ENCODE assay signal across 9 cellular contexts in the genomic region with DNA sequence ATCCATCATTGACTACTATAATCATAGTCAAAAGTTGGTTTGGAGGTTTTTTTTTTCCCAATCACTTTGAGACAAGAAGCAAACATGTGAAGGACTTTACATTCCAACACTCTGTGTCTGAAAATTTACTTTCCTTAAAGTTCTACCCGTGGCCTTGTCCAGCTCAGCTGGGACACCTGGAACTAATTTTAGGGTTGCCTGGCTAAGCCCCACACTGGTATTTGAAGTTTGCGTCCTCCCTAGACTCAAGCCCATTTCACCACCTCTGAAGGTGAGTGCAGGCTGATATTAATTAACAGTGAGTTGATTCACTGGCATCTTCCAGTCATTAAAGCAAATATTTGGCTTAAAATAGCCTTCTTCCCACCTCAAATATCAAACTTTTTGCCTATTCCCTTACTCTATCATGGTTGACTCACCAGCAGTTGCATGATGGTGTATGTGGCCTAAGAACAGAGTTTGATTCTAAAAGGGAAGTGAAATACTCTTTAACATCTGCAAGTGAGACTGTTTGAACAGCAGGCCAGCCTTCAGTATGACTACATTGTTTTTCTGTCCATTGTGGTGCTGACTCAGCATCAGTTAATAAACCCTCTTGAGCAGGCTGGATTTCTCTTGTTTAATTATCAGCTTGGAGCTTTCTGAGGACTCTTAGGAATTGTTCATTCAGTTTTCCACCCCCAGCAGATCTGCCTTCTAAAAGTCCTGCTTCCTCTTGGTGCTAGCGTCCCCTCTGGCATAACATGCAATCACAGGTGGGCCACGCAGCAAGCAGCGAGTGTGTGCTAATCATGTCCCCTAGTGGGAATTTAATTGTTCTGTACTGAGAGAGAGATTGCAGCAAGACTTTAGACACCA. TPM values are rescaled to one million over a fixed set of nuclear protein-coding genes. Genes with fewer than 3 reads are reported as not detected.
DNase-seq lines count a peak whose midpoint lies in the region; ATAC-seq, FAIRE-seq and TF ChIP-seq lines count a peak whose summit lies in the region.
"Had no signal": no experiment of that assay in that cellular context is flagged by ENCODE, and none has a peak within 500 bp of the region (broad histone marks: within the 10 kb centered on the region; RNA-seq: fewer than 3 reads in every experiment).

No MANE protein-coding gene starts in this region.

- no peaks in the 10 kb centered on the region for H3K36me3 ChIP-seq in pancreas

- H3K27ac ChIP-seq in pancreas, result peak overlapping the region in 2 of 4 donors; percentile 23 to 78

- 67 to 71% methylated on average over 5 of the region's 5 CpGs for WGBS in pancreas, 2 donors

- H3K9me3 Mint-ChIP-seq in activated naive CD4-positive, alpha-beta T cell treated with anti-CD3 and anti-CD28 coated beads, Interleukin-2, amount 50 U/mL, for 24 hours, result no peaks in the 10 kb centered on the region

- no peak for FAIRE-seq in pancreas (lab: Jason Lieb, UNC)

- peaks cover 0 to 10% (median 0%) of the 10 kb centered on the region in 3 donors for H3K4me1 ChIP-seq in pancreas

- peaks cover 5% of the 10 kb centered on the region for H3K27me3 Mint-ChIP-seq in activated naive CD4-positive, alpha-beta T cell treated with anti-CD3 and anti-CD28 coated beads, Interleukin-2, amount 50 U/mL, for 24 hours

- H3K4me3 ChIP-seq in epithelial cell of proximal tubule (ENCODE audit: low read depth, low read length), result no peak overlapping the region
- H3K4me3 ChIP-seq in pancreas, result no peak overlapping the region
- H3K4me3 ChIP-seq: lung had no signal

- no peaks in the 10 kb centered on the region for H3K9me3 ChIP-seq in pancreas

- peak overlapping the region; percentile 19 for H3K27ac Mint-ChIP-seq in activated naive CD4-positive, alpha-beta T cell treated with anti-CD3 and anti-CD28 coated beads, Interleukin-2, amount 50 U/mL, for 24 hours

- intact Hi-C loops in pancreas (cut with DNase I), result no loop called here

- ATAC-seq in GM21786 (IDR thresholded peaks at IDR 0.05; ENCODE audit: unreplicated experiment) (peak; percentile 82), pancreas (peak in 3 of 4 donors; percentile 10 to 44 (median 17))

- peaks cover 0 to 6% (median 0%) of the 10 kb centered on the region in 4 donors for H3K27me3 ChIP-seq in pancreas

- DNase-seq in activated naive CD4-positive, alpha-beta T cell treated with anti-CD3 and anti-CD28 coated beads, Interleukin-2, amount 50 U/mL, for 16 hours, result no peak
- DNase-seq in HuH-7.5 (ENCODE audit: low spot score) (peak; percentile 32), SHP77 treated with DMSO at 0.1 percent for 48 hours (lab: John Stamatoyannopoulos, UW) (peak; percentile 11), epithelial cell of proximal tubule (ENCODE audit: low read depth) (peak; percentile 92), pancreas (no peak), activated gamma-delta T cell (lab: John Stamatoyannopoulos, UW) (no peak)

- peak overlapping the region; percentile 40 for H3K4me3 Mint-ChIP-seq in activated naive CD4-positive, alpha-beta T cell treated with anti-CD3 and anti-CD28 coated beads, Interleukin-2, amount 50 U/mL, for 24 hours

- H3K4me1 Mint-ChIP-seq in activated naive CD4-positive, alpha-beta T cell treated with anti-CD3 and anti-CD28 coated beads, Interleukin-2, amount 50 U/mL, for 24 hours, result peaks cover 74% of the 10 kb centered on the region

- peaks cover 1% of the 10 kb centered on the region for H3K36me3 Mint-ChIP-seq in activated naive CD4-positive, alpha-beta T cell treated with anti-CD3 and anti-CD28 coated beads, Interleukin-2, amount 50 U/mL, for 24 hours

- TF ChIP-seq CTCF in epithelial cell of proximal tubule (conservative IDR thresholded peaks at IDR 0.05; ENCODE audit: low read depth, low read length), result peak; percentile 97
- no peak for TF ChIP-seq CTCF in pancreas (IDR thresholded peaks at IDR 0.05)

RNA-seq across cellular contexts. Expression of gene PRDM1, which starts 1.8 kb away (rescaled TPM):
- total RNA-seq in epithelial cell of proximal tubule (0.14 and 1.0 TPM in 2 replicates), pancreas (1 to 10 TPM in 4 of 6 donors, under 1 TPM in 2; 0.59 to 5.5 (median 1.3) TPM)
- under 1 TPM; 0.30 to 0.92 TPM for polyA plus RNA-seq in pancreas

Comparison
In these comparisons a context has a peak if more than half of its experiments do, and no peak if none do; other contexts are left out.
1. DNase-seq: peak in HuH-7.5 (single experiment), SHP77 treated with DMSO at 0.1 percent for 48 hours (single experiment) and epithelial cell of proximal tubule (single experiment); none in activated naive CD4-positive, alpha-beta T cell treated with anti-CD3 and anti-CD28 coated beads, Interleukin-2, amount 50 U/mL, for 16 hours (single experiment), pancreas (0 of 6) and activated gamma-delta T cell (single experiment).